ENCODE assay signal across 24 cellular contexts in genomic region chr9:96159596-96159995, GRCh38.
"Had no signal": no experiment of that assay in that cellular context is flagged by ENCODE, and none has a peak within 500 bp of the region (broad histone marks: within the 10 kb centered on the region; RNA-seq: fewer than 3 reads in every experiment).

No MANE protein-coding gene starts in this region.

- FAIRE-seq: astrocyte had no signal

- DNase-seq: activated CD4-positive, alpha-beta T cell treated with anti-CD3 and anti-CD28 coated beads for 36 hours; activated gamma-delta T cell; activated naive CD4-positive, alpha-beta T cell treated with anti-CD3 and anti-CD28 coated beads for 36 hours; activated T-cell treated with anti-CD3 and anti-CD28 coated beads, Interleukin-2, amount 50 U/mL, for 48 hours; amygdala; Karpas-422; MM.1S; NCI-H1105; NCI-H1436; NCI-H1694 treated with DMSO at 0.1 percent for 48 hours; NCI-H2029 treated with DMSO at 0.1 percent for 48 hours; NCI-H345; NCI-H510A; NCI-H526 treated with DMSO at 0.1 percent for 48 hours; NCI-H82; SK-N-SH; T-helper 1 cell had no signal

- H3K4me3 Mint-ChIP-seq: activated CD4-positive, alpha-beta T cell treated with anti-CD3 and anti-CD28 coated beads for 36 hours; activated CD8-positive, alpha-beta T cell treated with anti-CD3 and anti-CD28 coated beads for 36 hours; activated naive CD4-positive, alpha-beta T cell treated with anti-CD3 and anti-CD28 coated beads for 36 hours; activated naive CD8-positive, alpha-beta T cell; activated T-helper 17 cell treated with anti-CD3 and anti-CD28 coated beads, Interleukin-2, amount 50 U/mL, for 72 hours; brain; central memory CD8-positive, alpha-beta T cell had no signal

- H3K4me2 ChIP-seq: SK-N-SH had no signal

- H3K9me3 Mint-ChIP-seq: activated CD8-positive, alpha-beta T cell treated with anti-CD3 and anti-CD28 coated beads for 36 hours; activated naive CD4-positive, alpha-beta T cell treated with anti-CD3 and anti-CD28 coated beads for 36 hours; activated T-helper 17 cell treated with anti-CD3 and anti-CD28 coated beads, Interleukin-2, amount 50 U/mL, for 72 hours; central memory CD8-positive, alpha-beta T cell had no signal

- ATAC-seq: activated CD4-positive, alpha-beta T cell treated with anti-CD3 and anti-CD28 coated beads for 36 hours; activated T-helper 17 cell treated with anti-CD3 and anti-CD28 coated beads, Interleukin-2, amount 50 U/mL, for 72 hours had no signal

- H3K9me3 ChIP-seq: SK-N-SH had no signal

- H3K9ac ChIP-seq: SK-N-SH had no signal

- H3K27ac ChIP-seq: VCaP had no signal

- H3K27ac Mint-ChIP-seq: activated CD4-positive, alpha-beta T cell treated with anti-CD3 and anti-CD28 coated beads for 36 hours; activated CD8-positive, alpha-beta T cell treated with anti-CD3 and anti-CD28 coated beads for 36 hours; activated naive CD4-positive, alpha-beta T cell treated with anti-CD3 and anti-CD28 coated beads for 36 hours; activated naive CD8-positive, alpha-beta T cell; activated T-helper 17 cell treated with anti-CD3 and anti-CD28 coated beads, Interleukin-2, amount 50 U/mL, for 72 hours; brain had no signal

- H3K36me3 Mint-ChIP-seq: activated naive CD8-positive, alpha-beta T cell; brain had no signal

- H3K4me1 Mint-ChIP-seq: activated T-helper 17 cell treated with anti-CD3 and anti-CD28 coated beads, Interleukin-2, amount 50 U/mL, for 72 hours had no signal
